Comparison of ENCODE assay signal across 25 cellular contexts in genomic region chr12:116647802-116648201, GRCh38.
"Had no signal": no experiment of that assay in that cellular context is flagged by ENCODE, and none has a peak within 500 bp of the region (broad histone marks: within the 10 kb centered on the region; RNA-seq: fewer than 3 reads in every experiment).

No MANE protein-coding gene starts in this region.

- H3K4me3 ChIP-seq: cardiac muscle cell, Peyer's patch had no signal

- H3K27me3 Mint-ChIP-seq: activated naive CD8-positive, alpha-beta T cell treated with anti-CD3 and anti-CD28 coated beads for 36 hours; T-helper 17 cell had no signal

- DNase-seq: activated CD4-positive, alpha-beta T cell treated with anti-CD3 and anti-CD28 coated beads for 4 hours; activated CD8-positive, alpha-beta memory T cell treated with anti-CD3 and anti-CD28 coated beads, Interleukin-2, amount 50 U/mL, for 4 hours; activated CD8-positive, alpha-beta T cell treated with anti-CD3 and anti-CD28 coated beads for 36 hours; activated gamma-delta T cell treated with Interleukin-2 at 50 U/mL for 16 hours; activated naive CD4-positive, alpha-beta T cell treated with anti-CD3 and anti-CD28 coated beads, Interleukin-2, amount 10 ng/mL, durations not matched to agents 7 days and 5 days; activated naive CD8-positive, alpha-beta T cell treated with anti-CD3 and anti-CD28 coated beads for 36 hours; activated T-cell treated with anti-CD3 and anti-CD28 coated beads, Interleukin-2, amount 50 U/mL, for 72 hours; brain microvascular endothelial cell; cerebellar nuclear complex; Kasumi-1; NCI-H1092; NCI-H1417; NCI-H1694; NCI-H2029; NCI-H345; NCI-H510A; NCI-H526 treated with DMSO at 0.1 percent for 48 hours; Peyer's patch; SHP77 treated with DMSO at 0.1 percent for 48 hours; T-helper 17 cell; T-helper 9 cell had no signal

- H3K27ac Mint-ChIP-seq: activated CD8-positive, alpha-beta T cell treated with anti-CD3 and anti-CD28 coated beads for 36 hours; activated naive CD4-positive, alpha-beta T cell treated with anti-CD3 and anti-CD28 coated beads, Interleukin-2, amount 10 ng/mL, durations not matched to agents 7 days and 5 days; activated naive CD8-positive, alpha-beta T cell treated with anti-CD3 and anti-CD28 coated beads for 36 hours; activated T-cell treated with anti-CD3 and anti-CD28 coated beads, Interleukin-2, amount 50 U/mL, for 72 hours; activated T-helper 2 cell treated with anti-CD3 and anti-CD28 coated beads, Interferon-gamma antibody, Interleukin-2, Interleukin-4, amounts not matched to agents 10 μg/mL and 5 μg/mL and 100 μg/mL, durations not matched to agents 14 hours and 24 hours and 36 hours; T-helper 17 cell had no signal

- H3K36me3 ChIP-seq: brain microvascular endothelial cell, cardiac muscle cell, Peyer's patch had no signal

- H3K4me1 ChIP-seq: Peyer's patch had no signal

- H3K27ac ChIP-seq: brain microvascular endothelial cell, cardiac muscle cell, Peyer's patch, RWPE1 had no signal

- H3K36me3 Mint-ChIP-seq: activated naive CD4-positive, alpha-beta T cell treated with anti-CD3 and anti-CD28 coated beads, Interleukin-2, amount 10 ng/mL, durations not matched to agents 7 days and 5 days; activated naive CD8-positive, alpha-beta T cell treated with anti-CD3 and anti-CD28 coated beads for 36 hours had no signal

- H3K4me3 Mint-ChIP-seq: activated CD8-positive, alpha-beta T cell treated with anti-CD3 and anti-CD28 coated beads for 36 hours; activated naive CD4-positive, alpha-beta T cell treated with anti-CD3 and anti-CD28 coated beads, Interleukin-2, amount 10 ng/mL, durations not matched to agents 7 days and 5 days; activated naive CD8-positive, alpha-beta T cell treated with anti-CD3 and anti-CD28 coated beads for 36 hours; activated T-cell treated with anti-CD3 and anti-CD28 coated beads, Interleukin-2, amount 50 U/mL, for 72 hours; T-helper 17 cell had no signal

- H3K27me3 ChIP-seq: brain microvascular endothelial cell, Peyer's patch had no signal

- ATAC-seq: activated CD4-positive, CD25-positive, alpha-beta regulatory T cell treated with anti-CD3 and anti-CD28 coated beads, Interleukin-2, amount 50 U/mL, for 24 hours; activated CD8-positive, alpha-beta T cell treated with anti-CD3 and anti-CD28 coated beads for 36 hours; activated T-cell treated with anti-CD3 and anti-CD28 coated beads, Interleukin-2, amount 50 U/mL, for 72 hours; T-helper 17 cell had no signal

- H3K9me3 ChIP-seq: Peyer's patch had no signal
